Comparison of ENCODE assay signal across 8 cellular contexts in genomic region chr2:207156451-207157161, GRCh38. TPM values are rescaled to one million over a fixed set of nuclear protein-coding genes. Genes with fewer than 3 reads are reported as not detected.
A peak's percentile ranks its signal among the peaks of the same experiment; 100 is the strongest.
DNase-seq lines count a peak whose midpoint lies in the region; ATAC-seq, FAIRE-seq and TF ChIP-seq lines count a peak whose summit lies in the region.

No MANE protein-coding gene starts in this region.

- TF ChIP-seq POLR2A in upper lobe of left lung (IDR thresholded peaks at IDR 0.05) (no peak), H54 (IDR thresholded peaks at IDR 0.05; ENCODE audit: low read depth, low read length) (no peak)

- intact Hi-C loops in left ventricle myocardium inferior (cut with micrococcal nuclease): loop anchor here (10.0 kb wide), 1 partner anchor 72 kb away; no protein-coding TSS in a partner anchor
- intact Hi-C loops in cardiac septum (cut with DNase I): no loop called here

- no peak for FAIRE-seq in H54 (lab: Jason Lieb, UNC)

- H3K27ac ChIP-seq in left ventricle myocardium inferior (replicated peaks) (peak overlapping the region; percentile 100), upper lobe of left lung (peak overlapping the region in 3 of 4 donors; percentile 61 to 73 (median 63))

- TF ChIP-seq CTCF in left ventricle myocardium inferior (IDR thresholded peaks at IDR 0.05; ENCODE audit: borderline replicate concordance): no peak
- TF ChIP-seq CTCF in choroid plexus epithelial cell (conservative IDR thresholded peaks at IDR 0.05; ENCODE audit: low read depth, low read length): no peak
- TF ChIP-seq CTCF in upper lobe of left lung (IDR thresholded peaks at IDR 0.05): no peak

- DNase-seq in left ventricle myocardium inferior (no peak), cardiac septum (ENCODE audit: low spot score) (no peak), choroid plexus epithelial cell (ENCODE audit: low read depth) (peak; percentile 43), upper lobe of left lung (no peak), H54 (ENCODE audit: insufficient read length, low spot score) (no peak), NCI-H526 (lab: John Stamatoyannopoulos, UW) (no peak), AG20443 (ENCODE audit: low spot score) (no peak)

- ATAC-seq in HG03103 (IDR thresholded peaks at IDR 0.05; ENCODE audit: low read depth, unreplicated experiment) (peak; percentile 48), upper lobe of left lung (ENCODE audit: low FRiP score in 2 of 2) (no peak)

- peaks cover 100% of the 10 kb centered on the region for H3K4me1 ChIP-seq in left ventricle myocardium inferior
- peaks cover 73 to 96% (median 90%) of the 10 kb centered on the region in 4 donors for H3K4me1 ChIP-seq in upper lobe of left lung

- H3K9me3 ChIP-seq in left ventricle myocardium inferior (replicated peaks) (no peaks in the 10 kb centered on the region), upper lobe of left lung (no peaks in the 10 kb centered on the region)

- WGBS in upper lobe of left lung, 2 donors: 75 to 79% methylated on average over 5 of the region's 5 CpGs

- H3K36me3 ChIP-seq in left ventricle myocardium inferior (no peaks in the 10 kb centered on the region), upper lobe of left lung (no peaks in the 10 kb centered on the region)

- no peak for TF ChIP-seq EP300 in upper lobe of left lung (IDR thresholded peaks at IDR 0.05)

- no peaks in the 10 kb centered on the region for H3K27me3 ChIP-seq in left ventricle myocardium inferior (ENCODE audit: low read depth)
- no peaks in the 10 kb centered on the region for H3K27me3 ChIP-seq in upper lobe of left lung

- H3K4me3 ChIP-seq in left ventricle myocardium inferior (no peak overlapping the region), choroid plexus epithelial cell (ENCODE audit: low read depth, low read length) (no peak overlapping the region), upper lobe of left lung (no peak overlapping the region)

RNA-seq across cellular contexts. Expression of gene KLF7, which starts 9.1 kb away (rescaled TPM):
- total RNA-seq in left ventricle myocardium inferior (24.2 TPM), cardiac septum (34.4 TPM), upper lobe of left lung (10 to 100 TPM; 15.4 to 50.5 (median 22.4) TPM)
